ENCODE assay signal across 21 cellular contexts in genomic region chr1:108028841-108029401, GRCh38.
"Had no signal": no experiment of that assay in that cellular context is flagged by ENCODE, and none has a peak within 500 bp of the region (broad histone marks: within the 10 kb centered on the region; RNA-seq: fewer than 3 reads in every experiment).

No MANE protein-coding gene starts in this region.

- H3K4me1 ChIP-seq: esophagus muscularis mucosa, gastroesophageal sphincter, heart right ventricle, left ventricle myocardium inferior, prostate gland, right atrium auricular region had no signal

- H3K9me3 Mint-ChIP-seq: activated naive CD8-positive, alpha-beta T cell treated with anti-CD3 and anti-CD28 coated beads for 36 hours; activated T-helper 17 cell treated with anti-CD3 and anti-CD28 coated beads, Interleukin-2, amount 50 U/mL, for 72 hours; dendritic cell treated with granulocyte-macrophage colony-stimulating factor and Interleukin-4, amounts not matched to agents 40 ng/mL and 50 ng/mL, for 4 days; naive B cell; neural crest cell had no signal

- H3K27me3 Mint-ChIP-seq: activated naive CD8-positive, alpha-beta T cell treated with anti-CD3 and anti-CD28 coated beads for 36 hours; activated T-helper 17 cell treated with anti-CD3 and anti-CD28 coated beads, Interleukin-2, amount 50 U/mL, for 72 hours; naive B cell had no signal

- H3K36me3 Mint-ChIP-seq: activated naive CD8-positive, alpha-beta T cell treated with anti-CD3 and anti-CD28 coated beads for 36 hours; naive B cell had no signal

- ATAC-seq: activated CD4-positive, alpha-beta T cell treated with anti-CD3 and anti-CD28 coated beads for 36 hours; activated T-helper 17 cell treated with anti-CD3 and anti-CD28 coated beads, Interleukin-2, amount 50 U/mL, for 72 hours; gastroesophageal sphincter; heart right ventricle; mucosa of descending colon had no signal

- H3K27ac Mint-ChIP-seq: activated CD4-positive, alpha-beta T cell treated with anti-CD3 and anti-CD28 coated beads for 36 hours; activated naive CD8-positive, alpha-beta T cell treated with anti-CD3 and anti-CD28 coated beads for 36 hours; activated T-helper 17 cell treated with anti-CD3 and anti-CD28 coated beads, Interleukin-2, amount 50 U/mL, for 72 hours; dendritic cell treated with granulocyte-macrophage colony-stimulating factor and Interleukin-4, amounts not matched to agents 40 ng/mL and 50 ng/mL, for 4 days had no signal

- H3K36me3 ChIP-seq: esophagus muscularis mucosa, gastroesophageal sphincter, heart right ventricle, left ventricle myocardium inferior, prostate gland, right atrium auricular region, stomach had no signal

- H3K4me3 Mint-ChIP-seq: activated CD4-positive, alpha-beta T cell treated with anti-CD3 and anti-CD28 coated beads for 36 hours; activated naive CD8-positive, alpha-beta T cell treated with anti-CD3 and anti-CD28 coated beads for 36 hours; activated T-helper 17 cell treated with anti-CD3 and anti-CD28 coated beads, Interleukin-2, amount 50 U/mL, for 72 hours; dendritic cell treated with granulocyte-macrophage colony-stimulating factor and Interleukin-4, amounts not matched to agents 40 ng/mL and 50 ng/mL, for 4 days; neural crest cell had no signal

- DNase-seq: activated CD4-positive, alpha-beta T cell treated with anti-CD3 and anti-CD28 coated beads for 36 hours; activated CD4-positive, alpha-beta T cell treated with anti-CD3 and anti-CD28 coated beads, Interleukin-2, amount 50 U/mL, for 48 hours; activated naive CD4-positive, alpha-beta T cell; activated naive CD8-positive, alpha-beta T cell treated with anti-CD3 and anti-CD28 coated beads for 36 hours; activated T-cell treated with anti-CD3 and anti-CD28 coated beads, Interleukin-2, amount 50 U/mL, for 1 hour; amniotic stem cell; effector CD8-positive, alpha-beta T cell; heart right ventricle; left ventricle myocardium inferior; mammary epithelial cell; mucosa of descending colon; naive B cell; stomach; trophoblast cell had no signal

- H3K4me3 ChIP-seq: esophagus muscularis mucosa, gastroesophageal sphincter, heart right ventricle, left ventricle myocardium inferior, mucosa of descending colon, prostate gland, right atrium auricular region, stomach had no signal

- H3K9me3 ChIP-seq: esophagus muscularis mucosa, gastroesophageal sphincter, heart right ventricle, left ventricle myocardium inferior, mucosa of descending colon, prostate gland, right atrium auricular region, stomach had no signal

- H3K4me1 Mint-ChIP-seq: activated CD4-positive, alpha-beta T cell treated with anti-CD3 and anti-CD28 coated beads for 36 hours had no signal

- H3K27me3 ChIP-seq: esophagus muscularis mucosa, gastroesophageal sphincter, right atrium auricular region, stomach had no signal

- H3K27ac ChIP-seq: esophagus muscularis mucosa, gastroesophageal sphincter, heart right ventricle, left ventricle myocardium inferior, prostate gland, right atrium auricular region, stomach had no signal
